In genomic region chr11:6640036-6640984, GRCh38 we compare ENCODE assay signal across 31 cellular contexts.
"Had no signal": no experiment of that assay in that cellular context is flagged by ENCODE, and none has a peak within 500 bp of the region (broad histone marks: within the 10 kb centered on the region; RNA-seq: fewer than 3 reads in every experiment).

No MANE protein-coding gene starts in this region.

- DNase-seq: activated B cell treated with CpG ODN at 0.5 μM for 24 hours; activated CD4-positive, alpha-beta memory T cell treated with anti-CD3 and anti-CD28 coated beads for 36 hours; activated CD4-positive, alpha-beta T cell treated with anti-CD3 and anti-CD28 coated beads for 4 hours; activated CD4-positive, alpha-beta T cell treated with anti-CD3 and anti-CD28 coated beads, Interleukin-2, amount 50 U/mL, for 1 hour; activated CD4-positive, CD25-positive, alpha-beta regulatory T cell treated with anti-CD3 and anti-CD28 coated beads, Interleukin-2, amount 50 U/mL, for 72 hours; activated CD8-positive, alpha-beta memory T cell treated with anti-CD3 and anti-CD28 coated beads, Interleukin-2, amount 50 U/mL, for 4 hours; activated effector memory CD4-positive, alpha-beta T cell treated with anti-CD3 and anti-CD28 coated beads, Interleukin-2, amount 50 U/mL, for 16 hours; activated naive CD4-positive, alpha-beta T cell; activated naive CD4-positive, alpha-beta T cell treated with anti-CD3 and anti-CD28 coated beads, Interleukin-2, amount 50 U/mL, for 16 hours; activated naive CD8-positive, alpha-beta T cell treated with anti-CD3 and anti-CD28 coated beads for 36 hours; activated T-cell treated with anti-CD3 and anti-CD28 coated beads, Interleukin-2, amount 50 U/mL, for 72 hours; amniotic stem cell; Kasumi-1; MG63; NCI-H1048; NCI-H1105 treated with DMSO at 0.1 percent for 48 hours; NCI-H1436; NCI-H1694; NCI-H1930; NCI-H2081 treated with DMSO at 0.1 percent for 48 hours; NCI-H226; NCI-H446 treated with DMSO at 0.1 percent for 48 hours; NCI-H524; SIG-M5; T-cell; T-helper 17 cell had no signal

- H3K27me3 ChIP-seq: ascending aorta, MG63 had no signal

- H3K4me3 ChIP-seq: ascending aorta, MG63 had no signal

- H3K9me3 ChIP-seq: ascending aorta, MG63 had no signal

- H3K27ac ChIP-seq: VCaP had no signal

- ATAC-seq: activated T-cell treated with anti-CD3 and anti-CD28 coated beads, Interleukin-2, amount 50 U/mL, for 72 hours; activated T-helper 17 cell treated with anti-CD3 and anti-CD28 coated beads, Interleukin-2, amount 50 U/mL, for 72 hours; Panc1; SK-N-SH treated with all-trans-retinoic acid at 6 μM for 48 hours; T-cell; T-helper 17 cell had no signal

- H3K36me3 ChIP-seq: MG63 had no signal
